ENCODE assay signal across 9 cellular contexts in the genomic region with DNA sequence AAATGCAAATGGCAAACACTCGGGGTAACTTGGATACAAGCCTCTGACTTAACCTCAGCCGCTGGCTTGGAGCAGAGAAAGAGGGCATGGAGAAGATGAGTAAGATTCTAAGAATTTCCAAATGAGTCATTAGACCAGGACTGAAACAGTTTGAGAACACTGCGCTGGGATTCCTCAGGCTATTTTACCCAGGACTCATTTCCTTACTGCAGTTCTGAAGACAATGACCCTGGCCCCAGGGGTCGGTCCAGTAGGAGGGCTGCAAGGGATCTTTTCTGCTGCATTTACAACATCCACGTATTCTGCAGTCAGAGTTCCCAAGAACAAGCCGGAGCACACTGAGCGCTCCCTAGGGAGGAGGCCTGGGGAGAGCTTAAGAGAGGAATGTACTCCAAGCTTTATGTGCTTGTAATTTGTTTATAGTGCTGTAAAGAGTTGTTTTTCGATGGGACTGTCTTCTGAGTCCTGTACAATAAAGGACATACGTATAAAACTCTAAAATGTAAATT. TPM values are rescaled to one million over a fixed set of nuclear protein-coding genes. Genes with fewer than 3 reads are reported as not detected.
A peak's percentile ranks its signal among the peaks of the same experiment; 100 is the strongest.
DNase-seq lines count a peak whose midpoint lies in the region; ATAC-seq, FAIRE-seq and TF ChIP-seq lines count a peak whose summit lies in the region.
"Had no signal": no experiment of that assay in that cellular context is flagged by ENCODE, and none has a peak within 500 bp of the region (broad histone marks: within the 10 kb centered on the region; RNA-seq: fewer than 3 reads in every experiment).

No MANE protein-coding gene starts in this region.

- TF ChIP-seq POLR2A in GM12892 (IDR thresholded peaks at IDR 0.05; ENCODE audit: low read depth, low read length) = no peak

- peaks cover 58% of the 10 kb centered on the region for H3K4me1 ChIP-seq in iPS-18a (ENCODE audit: control insufficient read depth, low read depth, low read length)

- no peak for ATAC-seq in HG02623 (IDR thresholded peaks at IDR 0.05; ENCODE audit: unreplicated experiment)

- no peaks in the 10 kb centered on the region for H3K27me3 Mint-ChIP-seq in HFFc6 (ENCODE audit: insufficient read depth)
- H3K27me3 Mint-ChIP-seq: activated naive CD8-positive, alpha-beta T cell had no signal

- no peaks in the 10 kb centered on the region for H3K27me3 ChIP-seq in iPS-18a (ENCODE audit: control insufficient read depth, insufficient read depth, low read length)

- H3K4me1 Mint-ChIP-seq in HFFc6 (ENCODE audit: low read depth) = no peaks in the 10 kb centered on the region

- DNase-seq in HFFc6 (peak; percentile 95), astrocyte of the spinal cord (ENCODE audit: low read depth, low spot score) (peak; percentile 99), stromal cell of bone marrow (ENCODE audit: low read depth) (peak; percentile 91), Ammon's horn (ENCODE audit: low spot score) (no peak), GM12892 (ENCODE audit: insufficient read length) (no peak)
- DNase-seq in stimulated activated naive CD4-positive, alpha-beta T cell treated with Interleukin-2 at 50 U/mL for 16 hours (lab: John Stamatoyannopoulos, UW) = no peak

- FAIRE-seq in GM12892 (lab: Jason Lieb, UNC) = no peak

- H3K4me3 ChIP-seq in astrocyte of the spinal cord (ENCODE audit: low read depth, low read length) (no peak overlapping the region), iPS-18a (ENCODE audit: low read length) (no peak overlapping the region)

- TF ChIP-seq CTCF in HFFc6 (IDR thresholded peaks at IDR 0.05) = no peak
- no peak for TF ChIP-seq CTCF in astrocyte of the spinal cord (IDR thresholded peaks at IDR 0.05; ENCODE audit: low read depth, low read length)

- H3K27ac ChIP-seq in iPS-18a (ENCODE audit: low read length) = peak overlapping the region; percentile 70

- no peak overlapping the region for H3K4me3 Mint-ChIP-seq in HFFc6
- H3K4me3 Mint-ChIP-seq: activated naive CD8-positive, alpha-beta T cell had no signal

- no peaks in the 10 kb centered on the region for H3K9me3 Mint-ChIP-seq in HFFc6

- H3K36me3 ChIP-seq in iPS-18a (ENCODE audit: control insufficient read depth, low read depth, low read length) = no peaks in the 10 kb centered on the region

- H3K36me3 Mint-ChIP-seq in HFFc6 (ENCODE audit: low read depth) = no peaks in the 10 kb centered on the region
- H3K36me3 Mint-ChIP-seq: activated naive CD8-positive, alpha-beta T cell had no signal

- H3K9ac ChIP-seq in iPS-18a (ENCODE audit: low read length) = peak overlapping the region; percentile 49

- no peaks in the 10 kb centered on the region for H3K9me3 ChIP-seq in iPS-18a (ENCODE audit: control insufficient read depth, low read depth, low read length)

- H3K27ac Mint-ChIP-seq in HFFc6 = no peak overlapping the region
- H3K27ac Mint-ChIP-seq: activated naive CD8-positive, alpha-beta T cell had no signal

- in situ Hi-C loops in astrocyte of the spinal cord (cut with HindIII; ENCODE audit: low sequenced_read_pairs) = no loop called here

RNA-seq across cellular contexts. Expression of a gene that starts 27.3 kb away (rescaled TPM):
- total RNA-seq in HFFc6 (2021; fragmentation: NEBNext Ultra II Directional; extraction: Animal tissue kit (Norgen Biotek cat#: 25700)) = 1 to 10 TPM in 2 of 6 experiments, under 1 TPM in 4; 0.48 to 3.6 (median 0.72) TPM
- polyA plus RNA-seq in GM12892 (2012; ENCODE audit: missing spikeins) = 4.4 TPM

Comparison
In these comparisons a context has a peak if more than half of its experiments do, and no peak if none do; other contexts are left out.
1. DNase-seq: peak in HFFc6 (single experiment), astrocyte of the spinal cord (single experiment) and stromal cell of bone marrow (single experiment); none in Ammon's horn (single experiment), GM12892 (single experiment) and stimulated activated naive CD4-positive, alpha-beta T cell treated with Interleukin-2 at 50 U/mL for 16 hours (single experiment).